ENCODE assay signal across 24 cellular contexts in genomic region chr1:176604461-176604860, GRCh38.
"Had no signal": no experiment of that assay in that cellular context is flagged by ENCODE, and none has a peak within 500 bp of the region (broad histone marks: within the 10 kb centered on the region; RNA-seq: fewer than 3 reads in every experiment).

No MANE protein-coding gene starts in this region.

- H3K27ac ChIP-seq: dorsolateral prefrontal cortex, hepatocyte, left ventricle myocardium inferior, lower lobe of right lung, neural progenitor cell, pancreas, tibial artery, upper lobe of left lung, uterus had no signal

- H3K4me3 ChIP-seq: dorsolateral prefrontal cortex, hepatocyte, left ventricle myocardium inferior, lower lobe of right lung, neural progenitor cell, pancreas, smooth muscle cell, tibial artery, upper lobe of left lung, uterus had no signal

- ATAC-seq: esophagus mucosa; left cardiac atrium; natural killer cell treated with Interleukin-12 subunit alpha and Interleukin-12 subunit beta and Interleukin-15 and Interleukin-18, amount 100 ng/mL, for 72 hours; pancreas; right cardiac atrium; stimulated activated effector memory CD8-positive, alpha-beta T cell treated with anti-CD3 and anti-CD28 coated beads, Interleukin-12 subunit alpha, Interleukin-12 subunit beta, amount 100 ng/mL, for 72 hours; stimulated activated naive CD8-positive, alpha-beta T cell treated with anti-CD3 and anti-CD28 coated beads, Interleukin-15, Interleukin-2, amounts not matched to agents 100 U/mL and 50 U/mL, for 24 hours had no signal

- H3K27me3 ChIP-seq: dorsolateral prefrontal cortex, hepatocyte, neural progenitor cell, pancreas, tibial artery, upper lobe of left lung, uterus had no signal

- H3K36me3 ChIP-seq: left ventricle myocardium inferior, lower lobe of right lung, neural progenitor cell, pancreas, tibial artery, upper lobe of left lung, uterus had no signal

- H3K4me1 ChIP-seq: left ventricle myocardium inferior, lower lobe of right lung, neural progenitor cell, upper lobe of left lung, uterus had no signal

- H3K9me3 ChIP-seq: left ventricle myocardium inferior, lower lobe of right lung, pancreas, tibial artery, upper lobe of left lung, uterus had no signal

- DNase-seq: cortex of kidney; dorsolateral prefrontal cortex; effector CD8-positive, alpha-beta T cell; foreskin melanocyte; head of caudate nucleus; kidney; left cardiac atrium; left ventricle myocardium inferior; lower lobe of right lung; occipital lobe; pancreas; right cardiac atrium; stimulated activated CD4-positive, alpha-beta T cell treated with anti-CD3 and anti-CD28 coated beads, Interleukin-2, amount 100 ng/mL, for 48 hours; stimulated activated CD8-positive, alpha-beta memory T cell treated with anti-CD3 and anti-CD28 coated beads, Interleukin-4, amount 100 ng/mL, for 48 hours; stimulated activated naive CD8-positive, alpha-beta T cell treated with anti-CD3 and anti-CD28 coated beads, Interleukin-15, Interleukin-2, amounts not matched to agents 100 U/mL and 50 U/mL, for 24 hours; tibial artery; upper lobe of left lung; uterus had no signal
